ENCODE assay signal across 29 cellular contexts in the genomic region with DNA sequence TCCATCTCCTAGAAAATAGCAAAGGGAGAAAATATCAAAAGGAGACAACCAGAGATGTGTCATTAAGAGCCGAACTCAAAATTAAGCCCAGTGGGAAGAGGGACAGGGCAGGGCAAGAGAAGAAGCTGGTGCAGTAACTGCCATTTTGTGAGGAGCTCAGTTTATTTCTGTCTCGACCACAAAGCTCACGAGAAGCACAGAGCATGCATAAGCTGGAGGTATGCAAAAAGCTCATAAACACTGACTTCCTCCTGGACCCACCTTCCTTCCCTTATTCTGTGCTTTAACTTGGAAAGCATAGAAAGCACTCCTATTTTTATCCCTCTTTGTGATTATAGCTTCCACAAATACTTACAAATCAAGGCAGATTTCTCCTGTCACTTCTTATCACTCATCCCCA.
DNase-seq lines count a peak whose midpoint lies in the region; ATAC-seq, FAIRE-seq and TF ChIP-seq lines count a peak whose summit lies in the region.
"Had no signal": no experiment of that assay in that cellular context is flagged by ENCODE, and none has a peak within 500 bp of the region (broad histone marks: within the 10 kb centered on the region; RNA-seq: fewer than 3 reads in every experiment).

No MANE protein-coding gene starts in this region.

- no peak for ATAC-seq in GM21528 (IDR thresholded peaks at IDR 0.05; ENCODE audit: low FRiP score, unreplicated experiment)
- ATAC-seq: effector memory CD8-positive, alpha-beta T cell; foreskin keratinocyte; left ventricle myocardium superior; natural killer cell treated with Interleukin-12 subunit alpha and Interleukin-12 subunit beta and Interleukin-15 and Interleukin-18, amount 100 ng/mL, for 72 hours had no signal

- no peaks in the 10 kb centered on the region for H3K4me1 Mint-ChIP-seq in neural progenitor cell

- intact Hi-C loops in ascending aorta (cut with DNase I) = loop anchor here (2.0 to 5.0 kb wide), 2 partner anchors 82 to 132 kb away; a partner anchor contains a TSS
- intact Hi-C loops in kidney (cut with DNase I) = no loop called here

- no peak for TF ChIP-seq CTCF in ascending aorta (IDR thresholded peaks at IDR 0.05)
- TF ChIP-seq CTCF in neural progenitor cell (IDR thresholded peaks at IDR 0.05) = no peak
- no peak for TF ChIP-seq CTCF in GM13976 (IDR thresholded peaks at IDR 0.05; ENCODE audit: borderline replicate concordance, control extremely low read depth, extremely low read depth, insufficient read depth, missing control alignments)
- no peak for TF ChIP-seq CTCF in kidney (IDR thresholded peaks at IDR 0.05; ENCODE audit: borderline replicate concordance, extremely low read depth, insufficient read depth)

- in situ Hi-C loops in GM13976 (cut with MboI; ENCODE audit: low sequenced_read_pairs, unreplicated experiment) = no loop called here

- no peaks in the 10 kb centered on the region for H4K20me1 ChIP-seq in BLaER1 treated with 17β-estradiol and CSF1 and Interleukin-3, amounts not matched to agents 10 nM and 100 nM
- H4K20me1 ChIP-seq in neural progenitor cell (ENCODE audit: low read depth) = no peaks in the 10 kb centered on the region

- H3K4me1 ChIP-seq in BLaER1 treated with 17β-estradiol and CSF1 and Interleukin-3, amounts not matched to agents 10 nM and 100 nM = peaks cover 9 to 28% (median 16%) of the 10 kb centered on the region in 10 experiments; a peak in 19 of 20 replicates
- peaks cover 0 to 4% of the 10 kb centered on the region in 2 donors for H3K4me1 ChIP-seq in ascending aorta
- H3K4me1 ChIP-seq in neural progenitor cell = no peaks in the 10 kb centered on the region
- no peaks in the 10 kb centered on the region for H3K4me1 ChIP-seq in kidney (ENCODE audit: control insufficient read depth in 1 of 2, insufficient read depth in 1 of 2, low read depth in 1 of 2, low read length in 2 of 2)
- H3K4me1 ChIP-seq: foreskin keratinocyte, parathyroid adenoma, thyroid gland had no signal

- DNase-seq in Kasumi-1 (lab: John Stamatoyannopoulos, UW) (peak; percentile 13 to 22), ascending aorta (ENCODE audit: low spot score in 2 of 2) (peak in 1 of 2 donors; percentile 28), neural progenitor cell (ENCODE audit: low spot score) (no peak), OCI-M2 (lab: John Stamatoyannopoulos, UW; ENCODE audit: unreplicated experiment) (no peak), GM13976 (ENCODE audit: low spot score) (no peak), kidney (no peak)
- DNase-seq: activated CD4-positive, alpha-beta T cell treated with anti-CD3 and anti-CD28 coated beads, Interleukin-2, amount 50 U/mL, for 48 hours; activated CD4-positive, CD25-positive, alpha-beta regulatory T cell; activated CD8-positive, alpha-beta memory T cell treated with anti-CD3 and anti-CD28 coated beads, Interleukin-2, amount 50 U/mL, for 48 hours; activated gamma-delta T cell; Calu3; effector memory CD8-positive, alpha-beta T cell; hippocampal formation; left ventricle myocardium superior; midbrain; NCI-H1694 treated with DMSO at 0.1 percent for 48 hours; NCI-H2171 treated with DMSO at 0.1 percent for 48 hours; NCI-H524 treated with DMSO at 0.1 percent for 48 hours; right cardiac atrium; Right ventricle myocardium superior; thyroid gland had no signal

- H3K27me3 ChIP-seq in BLaER1 treated with 17β-estradiol and CSF1 and Interleukin-3, amounts not matched to agents 10 nM and 100 nM = no peaks in the 10 kb centered on the region
- H3K27me3 ChIP-seq in ascending aorta = no peaks in the 10 kb centered on the region
- peaks cover 6% of the 10 kb centered on the region for H3K27me3 ChIP-seq in neural progenitor cell
- H3K27me3 ChIP-seq: thyroid gland had no signal

- no peak overlapping the region for H3K4me3 ChIP-seq in BLaER1 treated with 17β-estradiol and CSF1 and Interleukin-3, amounts not matched to agents 10 nM and 100 nM
- H3K4me3 ChIP-seq in ascending aorta (no peak overlapping the region), neural progenitor cell (no peak overlapping the region), kidney (ENCODE audit: low read length in 2 of 2) (no peak overlapping the region)
- H3K4me3 ChIP-seq: thyroid gland had no signal

- H3K9me3 Mint-ChIP-seq in neural progenitor cell = no peaks in the 10 kb centered on the region
- H3K9me3 Mint-ChIP-seq: effector memory CD8-positive, alpha-beta T cell; IgD-negative memory B cell; natural killer cell treated with Interleukin-12 subunit alpha and Interleukin-12 subunit beta and Interleukin-15 and Interleukin-18, amount 100 ng/mL, for 72 hours; stimulated activated naive CD8-positive, alpha-beta T cell treated with anti-CD3 and anti-CD28 coated beads, Interleukin-15, Interleukin-2, amounts not matched to agents 100 ng/mL and 50 ng/mL, for 24 hours had no signal

- no peak overlapping the region for H3K27ac ChIP-seq in BLaER1 treated with 17β-estradiol and CSF1 and Interleukin-3, amounts not matched to agents 10 nM and 100 nM
- H3K27ac ChIP-seq in ascending aorta (peak overlapping the region; percentile 58 to 77), neural progenitor cell (no peak overlapping the region), kidney (ENCODE audit: low read depth in 2 of 2, low read length in 2 of 2) (no peak overlapping the region)
- H3K27ac ChIP-seq: C4-2B, foreskin keratinocyte, parathyroid adenoma, thyroid gland had no signal

- no peak for FAIRE-seq in kidney (lab: Jason Lieb, UNC)

- peak overlapping the region; percentile 20 to 63 (median 43); a peak in 21 of 22 replicates for H3K4me2 ChIP-seq in BLaER1 treated with 17β-estradiol and CSF1 and Interleukin-3, amounts not matched to agents 10 nM and 100 nM
- no peak overlapping the region for H3K4me2 ChIP-seq in neural progenitor cell

- H3K4me3 Mint-ChIP-seq in neural progenitor cell = no peak overlapping the region
- H3K4me3 Mint-ChIP-seq: effector memory CD8-positive, alpha-beta T cell; natural killer cell treated with Interleukin-12 subunit alpha and Interleukin-12 subunit beta and Interleukin-15 and Interleukin-18, amount 100 ng/mL, for 72 hours; stimulated activated naive CD8-positive, alpha-beta T cell treated with anti-CD3 and anti-CD28 coated beads, Interleukin-15, Interleukin-2, amounts not matched to agents 100 ng/mL and 50 ng/mL, for 24 hours had no signal

- H2AFZ ChIP-seq in neural progenitor cell (replicated peaks) = no peak overlapping the region
- H2AFZ ChIP-seq: parathyroid adenoma had no signal

- no peak overlapping the region for H3K9ac ChIP-seq in BLaER1 treated with 17β-estradiol and CSF1 and Interleukin-3, amounts not matched to agents 10 nM and 100 nM
- H3K9ac ChIP-seq in neural progenitor cell = no peak overlapping the region
- no peak overlapping the region for H3K9ac ChIP-seq in kidney (ENCODE audit: low read length in 2 of 2)
- H3K9ac ChIP-seq: parathyroid adenoma had no signal

- H3K36me3 Mint-ChIP-seq in neural progenitor cell = no peaks in the 10 kb centered on the region
- H3K36me3 Mint-ChIP-seq: natural killer cell treated with Interleukin-12 subunit alpha and Interleukin-12 subunit beta and Interleukin-15 and Interleukin-18, amount 100 ng/mL, for 72 hours had no signal

- no peaks in the 10 kb centered on the region for H3K36me3 ChIP-seq in BLaER1 treated with 17β-estradiol and CSF1 and Interleukin-3, amounts not matched to agents 10 nM and 100 nM
- no peaks in the 10 kb centered on the region for H3K36me3 ChIP-seq in ascending aorta
- no peaks in the 10 kb centered on the region for H3K36me3 ChIP-seq in neural progenitor cell
- H3K36me3 ChIP-seq in kidney (ENCODE audit: control insufficient read depth in 1 of 2, insufficient read depth in 2 of 2, low read length in 2 of 2) = no peaks in the 10 kb centered on the region
- H3K36me3 ChIP-seq: thyroid gland had no signal

- H3F3A ChIP-seq in neural progenitor cell (ENCODE audit: low read depth) = no peaks in the 10 kb centered on the region

- no peaks in the 10 kb centered on the region for H3K79me2 ChIP-seq in neural progenitor cell (ENCODE audit: low read depth)
- H3K79me2 ChIP-seq: parathyroid adenoma had no signal

- H3K9me3 ChIP-seq in BLaER1 treated with 17β-estradiol and CSF1 and Interleukin-3, amounts not matched to agents 10 nM and 100 nM (replicated peaks in 1 of 11) = no peaks in the 10 kb centered on the region
- H3K9me3 ChIP-seq in ascending aorta = no peaks in the 10 kb centered on the region
- H3K9me3 ChIP-seq in neural progenitor cell (ENCODE audit: low read depth) = no peaks in the 10 kb centered on the region
- H3K9me3 ChIP-seq in kidney (ENCODE audit: control insufficient read depth in 1 of 2, low read length in 2 of 2) = no peaks in the 10 kb centered on the region
- H3K9me3 ChIP-seq: thyroid gland had no signal

- no peaks in the 10 kb centered on the region for H3K27me3 Mint-ChIP-seq in neural progenitor cell (ENCODE audit: insufficient read depth, low read depth)
- H3K27me3 Mint-ChIP-seq: IgD-negative memory B cell had no signal

- H3K27ac Mint-ChIP-seq in neural progenitor cell = peak overlapping the region; percentile 21
- H3K27ac Mint-ChIP-seq: natural killer cell treated with Interleukin-12 subunit alpha and Interleukin-12 subunit beta and Interleukin-15 and Interleukin-18, amount 100 ng/mL, for 72 hours; stimulated activated naive CD8-positive, alpha-beta T cell treated with anti-CD3 and anti-CD28 coated beads, Interleukin-15, Interleukin-2, amounts not matched to agents 100 ng/mL and 50 ng/mL, for 24 hours had no signal

Comparison
In these comparisons a context has a peak if more than half of its experiments do, and no peak if none do; other contexts are left out.
1. H3K27ac ChIP-seq: peak in ascending aorta (2 of 2); none in BLaER1 treated with 17β-estradiol and CSF1 and Interleukin-3, amounts not matched to agents 10 nM and 100 nM (0 of 11), neural progenitor cell (single experiment) and kidney (0 of 2).
2. DNase-seq: peak in Kasumi-1 (2 of 2); none in neural progenitor cell (single experiment), OCI-M2 (single experiment), GM13976 (single experiment) and kidney (single experiment).